Comparison of ENCODE assay signal across 13 cellular contexts in genomic region chr1:6099787-6100765, GRCh38. TPM values are rescaled to one million over a fixed set of nuclear protein-coding genes. Genes with fewer than 3 reads are reported as not detected.
A peak's percentile ranks its signal among the peaks of the same experiment; 100 is the strongest.
DNase-seq lines count a peak whose midpoint lies in the region; ATAC-seq and TF ChIP-seq lines count a peak whose summit lies in the region.
"Had no signal": no experiment of that assay in that cellular context is flagged by ENCODE, and none has a peak within 500 bp of the region (broad histone marks: within the 10 kb centered on the region; RNA-seq: fewer than 3 reads in every experiment).

No MANE protein-coding gene starts in this region.

- DNase-seq in RWPE1 (ENCODE audit: low spot score) (peak; percentile 47), glutamatergic neuron (peak; percentile 20), germinal center (ENCODE audit: low spot score) (no peak)
- DNase-seq in stimulated activated CD4-positive, alpha-beta T cell treated with anti-CD3 and anti-CD28 coated beads, Interleukin-1b, Interleukin-23, amount 100 ng/mL, for 48 hours, result no peak
- DNase-seq: activated CD4-positive, alpha-beta T cell treated with anti-CD3 and anti-CD28 coated beads, Interleukin-2, amount 50 U/mL, for 4 hours; naive B cell; NCI-H2171 treated with DMSO at 0.1 percent for 48 hours had no signal

- H3K27me3 Mint-ChIP-seq in glutamatergic neuron (ENCODE audit: unreplicated experiment), result peaks cover 4% of the 10 kb centered on the region

- CTCF ChIA-PET in RWPE1 (lab: Yijun Ruan, JAX), result interaction anchor here (0.6 to 0.8 kb wide), 5 partner anchors 9 to 1907 kb away, joined by 3 to 4 read pairs (median 3); no protein-coding TSS in a partner anchor

- POLR2A ChIA-PET in RWPE1 (lab: Yijun Ruan, JAX; ENCODE audit: low non-redundant PET), result interaction anchor here (0.6 kb wide), 1 partner anchor 19 kb away, joined by 3 read pairs; no protein-coding TSS in a partner anchor

- H3K27ac ChIP-seq in 22Rv1 (no peak overlapping the region), RWPE1 (no peak overlapping the region)
- H3K27ac ChIP-seq: SK-N-MC had no signal

- H3K27ac Mint-ChIP-seq in glutamatergic neuron (ENCODE audit: unreplicated experiment), result no peak overlapping the region
- H3K27ac Mint-ChIP-seq: CD14-positive monocyte had no signal

- H3K9me3 Mint-ChIP-seq in glutamatergic neuron (ENCODE audit: unreplicated experiment), result peaks cover 8% of the 10 kb centered on the region
- H3K9me3 Mint-ChIP-seq: CD14-positive monocyte, naive B cell had no signal

- H3K4me1 Mint-ChIP-seq in glutamatergic neuron (ENCODE audit: low read depth, unreplicated experiment), result peaks cover 11% of the 10 kb centered on the region

- no peaks in the 10 kb centered on the region for H3K36me3 Mint-ChIP-seq in glutamatergic neuron (ENCODE audit: unreplicated experiment)

- ATAC-seq in GM19023 (IDR thresholded peaks at IDR 0.05; ENCODE audit: unreplicated experiment) (no peak), GM21390 (IDR thresholded peaks at IDR 0.05; ENCODE audit: unreplicated experiment) (no peak)

- no peak overlapping the region for H3K4me3 Mint-ChIP-seq in glutamatergic neuron (ENCODE audit: unreplicated experiment)
- H3K4me3 Mint-ChIP-seq: CD14-positive monocyte had no signal

- TF ChIP-seq CTCF in 22Rv1 (IDR thresholded peaks at IDR 0.05) (peak; percentile 13; the same call in 1 of the 2 replicates), GM12874 (IDR thresholded peaks at IDR 0.05; ENCODE audit: insufficient read depth, low read depth, low read length) (0 out of 2 replicates have a peak, but pooled peaks have one; percentile 12), RWPE1 (conservative IDR thresholded peaks at IDR 0.05; ENCODE audit: low read depth) (no peak), glutamatergic neuron (IDR thresholded peaks at IDR 0.05; ENCODE audit: partially characterized antibody, unreplicated experiment) (no peak)

RNA-seq across cellular contexts. Expression of gene KCNAB2, which starts 54.4 kb away (rescaled TPM):
- 20.4 TPM for total RNA-seq in glutamatergic neuron (ENCODE audit: unreplicated experiment)

Comparison
In these comparisons a context has a peak if more than half of its experiments do, and no peak if none do; other contexts are left out.
1. CTCF ChIP-seq: peak in 22Rv1 (single experiment) and GM12874 (single experiment); none in RWPE1 (single experiment) and glutamatergic neuron (single experiment).
2. DNase-seq: peak in RWPE1 (single experiment) and glutamatergic neuron (single experiment); none in germinal center (single experiment) and stimulated activated CD4-positive, alpha-beta T cell treated with anti-CD3 and anti-CD28 coated beads, Interleukin-1b, Interleukin-23, amount 100 ng/mL, for 48 hours (single experiment).